14 cellular contexts compared by ENCODE assay signal in the genomic region with DNA sequence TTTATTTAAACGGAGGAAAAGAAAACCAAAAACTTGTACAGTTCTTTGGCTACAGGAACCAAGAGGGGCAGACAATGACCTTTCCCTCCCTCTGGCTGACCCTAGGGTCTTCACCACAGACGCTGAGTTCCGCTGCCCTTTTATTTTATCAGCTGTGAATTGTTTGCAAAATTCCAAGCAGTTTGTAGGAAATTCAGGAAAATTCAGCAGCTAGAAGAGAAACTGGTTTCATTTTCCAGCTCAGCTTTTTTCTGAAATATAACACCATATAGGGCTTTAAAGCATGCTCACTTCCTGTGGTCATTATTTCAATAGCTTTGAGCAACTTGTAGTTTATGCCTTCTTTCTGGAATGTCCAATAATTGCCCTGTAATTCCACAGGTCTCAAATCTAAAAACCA. TPM values are rescaled to one million over a fixed set of nuclear protein-coding genes. Genes with fewer than 3 reads are reported as not detected.
DNase-seq lines count a peak whose midpoint lies in the region; TF ChIP-seq lines count a peak whose summit lies in the region.
"Had no signal": no experiment of that assay in that cellular context is flagged by ENCODE, and none has a peak within 500 bp of the region (broad histone marks: within the 10 kb centered on the region; RNA-seq: fewer than 3 reads in every experiment).

No MANE protein-coding gene starts in this region.

- peak; percentile 68 for DNase-seq in LHCN-M2 (ENCODE audit: low read depth)
- no peak for DNase-seq in chondrocyte (ENCODE audit: low spot score)
- peak; percentile 68 to 80 for DNase-seq in lung microvascular endothelial cell (ENCODE audit: low read depth in 2 of 2)
- DNase-seq in tibial artery: no peak
- no peak for DNase-seq in NCI-H146 treated with DMSO at 0.1 percent for 48 hours (lab: John Stamatoyannopoulos, UW; ENCODE audit: unreplicated experiment)
- DNase-seq in stimulated activated CD4-positive, alpha-beta T cell treated with anti-CD3 and anti-CD28 coated beads, Interleukin-1b, Interleukin-23, amount 100 ng/mL, for 48 hours: no peak
- DNase-seq in mesenteric fat pad (ENCODE audit: low spot score): no peak
- DNase-seq: activated T-cell treated with anti-CD3 and anti-CD28 coated beads, Interleukin-2, amount 50 U/mL, for 4 hours; H9; nucleus accumbens; stimulated activated CD4-positive, alpha-beta T cell treated with anti-CD3 and anti-CD28 coated beads, Interleukin-2, amount 100 ng/mL, for 24 hours; stimulated activated naive CD4-positive, alpha-beta T cell treated with Interleukin-2 at 50 U/mL for 16 hours had no signal

- peak overlapping the region; percentile 35 to 42 for H3K27ac ChIP-seq in tibial artery

- peaks cover 57% of the 10 kb centered on the region for H3K4me1 Mint-ChIP-seq in chondrocyte (ENCODE audit: low read depth)

- intact Hi-C loops in tibial artery (cut with DNase I; ENCODE audit: low total_unique reads): no loop called here

- no peak for TF ChIP-seq CTCF in chondrocyte (IDR thresholded peaks at IDR 0.05)
- no peak for TF ChIP-seq CTCF in tibial artery (IDR thresholded peaks at IDR 0.05)

- peak overlapping the region in 1 of 2 donors; percentile 23 for H3K4me3 ChIP-seq in tibial artery
- H3K4me3 ChIP-seq: GM12878 had no signal

- H3K27me3 Mint-ChIP-seq in chondrocyte (ENCODE audit: low read depth): no peaks in the 10 kb centered on the region

- peak overlapping the region; percentile 68 for H3K4me3 Mint-ChIP-seq in chondrocyte (ENCODE audit: unreplicated experiment)
- H3K4me3 Mint-ChIP-seq: activated T-cell treated with anti-CD3 and anti-CD28 coated beads, Interleukin-2, amount 50 U/mL, for 4 hours; H9 had no signal

- H3K27me3 ChIP-seq in tibial artery: no peaks in the 10 kb centered on the region

- H3K4me1 ChIP-seq in tibial artery: peaks cover 0 to 33% (median 16%) of the 10 kb centered on the region in 4 donors

- H3K9me3 ChIP-seq in tibial artery: no peaks in the 10 kb centered on the region

- H3K27ac Mint-ChIP-seq in chondrocyte (ENCODE audit: unreplicated experiment): peak overlapping the region; percentile 95
- H3K27ac Mint-ChIP-seq: H9 had no signal

- H3K36me3 Mint-ChIP-seq in chondrocyte (ENCODE audit: low read depth): no peaks in the 10 kb centered on the region

- no peaks in the 10 kb centered on the region for H3K9me3 Mint-ChIP-seq in chondrocyte (ENCODE audit: low read depth)
- H3K9me3 Mint-ChIP-seq: activated T-cell treated with anti-CD3 and anti-CD28 coated beads, Interleukin-2, amount 50 U/mL, for 4 hours; H9 had no signal

- no peaks in the 10 kb centered on the region for H3K36me3 ChIP-seq in tibial artery

RNA-seq across cellular contexts. Expression of a gene that starts 5.5 kb away (rescaled TPM):
- total RNA-seq in LHCN-M2 (2014; rRNA removed) (13.4 and 19.2 TPM in 2 replicates), chondrocyte (21.1 to 36.3 TPM (median 23.4 TPM) in 3 replicates), lung microvascular endothelial cell (11.7 and 16.6 TPM in 2 replicates), mesenteric fat pad (72.6 TPM)
- 8.0 TPM for polyA plus RNA-seq in LHCN-M2 (2012)

RNA-seq across cellular contexts. Expression of a gene that starts 37.0 kb away (rescaled TPM):
- total RNA-seq in LHCN-M2 (2014; rRNA removed) (2.6 and 2.7 TPM in 2 replicates), chondrocyte (1.4 to 2.1 TPM (median 1.6 TPM) in 3 replicates), lung microvascular endothelial cell (0.22 TPM in 1 of 2 replicates, not detected in the other), mesenteric fat pad (1.2 TPM)
- polyA plus RNA-seq in LHCN-M2 (2012): 4.3 TPM
- total RNA-seq: H9 had no signal

RNA-seq across cellular contexts. Expression of a gene that starts 38.4 kb away (rescaled TPM):
- total RNA-seq in LHCN-M2 (2014; rRNA removed) (not detected in 2 replicates), chondrocyte (not detected in 3 replicates), lung microvascular endothelial cell (not detected in 2 replicates), mesenteric fat pad (not detected)
- polyA plus RNA-seq in LHCN-M2 (2012): not detected
- total RNA-seq: activated T-cell treated with anti-CD3 and anti-CD28 coated beads, Interleukin-2, amount 50 U/mL, for 4 hours; bronchial epithelial cell; GM12878; H9 had no signal
- polyA plus RNA-seq: GM12878 had no signal

Comparison
In these comparisons a context has a peak if more than half of its experiments do, and no peak if none do; other contexts are left out.
1. DNase-seq: peak in LHCN-M2 (single experiment) and lung microvascular endothelial cell (2 of 2); none in chondrocyte (single experiment), tibial artery (0 of 2), NCI-H146 treated with DMSO at 0.1 percent for 48 hours (single experiment), stimulated activated CD4-positive, alpha-beta T cell treated with anti-CD3 and anti-CD28 coated beads, Interleukin-1b, Interleukin-23, amount 100 ng/mL, for 48 hours (single experiment) and mesenteric fat pad (single experiment).